In the genomic region with DNA sequence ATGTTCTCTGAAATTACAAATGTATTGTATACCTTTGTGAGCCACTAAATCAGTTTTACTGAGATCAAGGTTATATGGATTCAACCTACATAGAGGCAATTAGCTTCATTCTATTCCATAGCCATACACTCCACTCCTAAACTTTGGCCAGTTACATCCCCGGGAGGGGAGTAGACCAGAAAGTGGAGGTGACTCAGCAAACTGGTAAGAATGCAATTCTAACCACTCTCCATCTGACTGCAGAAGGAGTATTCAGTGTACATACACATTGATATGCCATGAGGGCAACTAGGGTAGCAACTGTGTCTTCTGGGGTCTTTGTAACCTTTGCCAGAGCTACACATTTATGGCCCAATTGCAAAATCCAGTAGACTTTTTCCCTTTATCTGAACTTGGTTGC, we compare ENCODE assay signal across 34 cellular contexts. TPM values are rescaled to one million over a fixed set of nuclear protein-coding genes. Genes with fewer than 3 reads are reported as not detected.
A peak's percentile ranks its signal among the peaks of the same experiment; 100 is the strongest.
DNase-seq lines count a peak whose midpoint lies in the region; ATAC-seq and TF ChIP-seq lines count a peak whose summit lies in the region.
"Had no signal": no experiment of that assay in that cellular context is flagged by ENCODE, and none has a peak within 500 bp of the region (broad histone marks: within the 10 kb centered on the region; RNA-seq: fewer than 3 reads in every experiment).

No MANE protein-coding gene starts in this region.

- no peaks in the 10 kb centered on the region; the same call in none of the 2 replicates for H3K36me3 ChIP-seq in IMR-90 (ENCODE audit: control insufficient read depth, insufficient read depth, low read length)
- peaks cover 4% of the 10 kb centered on the region for H3K36me3 ChIP-seq in osteoblast (ENCODE audit: insufficient read depth, low read length)
- H3K36me3 ChIP-seq: neural progenitor cell, thoracic aorta, uterus had no signal

- TF ChIP-seq CTCF in IMR-90 (conservative IDR thresholded peaks at IDR 0.05; ENCODE audit: low read depth, low read length) (no peak), osteoblast (IDR thresholded peaks at IDR 0.05; ENCODE audit: extremely low read depth, low read depth, low read length) (no peak)

- no peak; the same call in 1 of the 2 replicates for ATAC-seq in IMR-90 (ENCODE audit: low read depth)
- no peak for ATAC-seq in GM21367 (IDR thresholded peaks at IDR 0.05; ENCODE audit: unreplicated experiment)
- ATAC-seq in HG03039 (IDR thresholded peaks at IDR 0.05; ENCODE audit: unreplicated experiment): no peak
- ATAC-seq: effector memory CD8-positive, alpha-beta T cell; left ventricle myocardium superior; right cardiac atrium; stimulated activated naive CD8-positive, alpha-beta T cell treated with anti-CD3 and anti-CD28 coated beads, Interleukin-15, amount 100 ng/mL, for 72 hours had no signal

- H3K9ac ChIP-seq in IMR-90 (ENCODE audit: low read depth, low read length): no peak overlapping the region
- H3K9ac ChIP-seq: neural progenitor cell, parathyroid adenoma had no signal

- intact Hi-C loops in IMR-90 (cut with micrococcal nuclease): no loop called here

- H2BK5ac ChIP-seq in IMR-90 (ENCODE audit: low read depth, low read length, poor library complexity, severe bottlenecking): no peak overlapping the region

- no peak for TF ChIP-seq RAD21 in IMR-90 (IDR thresholded peaks at IDR 0.05; ENCODE audit: low read length)

- H3K9me3 ChIP-seq in IMR-90 (ENCODE audit: control insufficient read depth, insufficient read depth, low read length): no peaks in the 10 kb centered on the region
- H3K9me3 ChIP-seq in osteoblast (ENCODE audit: low read depth, low read length): no peaks in the 10 kb centered on the region
- H3K9me3 ChIP-seq: SJSA1, thoracic aorta, uterus had no signal

- no peak overlapping the region for H2BK20ac ChIP-seq in IMR-90 (ENCODE audit: low read depth, low read length)

- H4K20me1 ChIP-seq in IMR-90 (ENCODE audit: insufficient read depth, low read length) (0 out of 2 replicates have a peak, but pooled peaks cover 4% of the 10 kb centered on the region), osteoblast (ENCODE audit: insufficient read depth, low read length) (peaks cover under 1% of the 10 kb centered on the region)

- H2BK120ac ChIP-seq in IMR-90 (ENCODE audit: low read depth, low read length): no peak overlapping the region

- no CpG with 5 or more reads among the region's 1 CpG for WGBS in IMR-90 (ENCODE audit: extremely low coverage in 2 of 2, insufficient read length in 1 of 2), 2 experiments

- peaks cover 3% of the 10 kb centered on the region; the same call in 1 of the 2 replicates for H3K9me1 ChIP-seq in IMR-90 (ENCODE audit: insufficient read depth, low read length)

- H2AK9ac ChIP-seq in IMR-90 (replicated peaks; ENCODE audit: low read depth, low read length, poor library complexity): no peak overlapping the region

- no peak overlapping the region for H4K8ac ChIP-seq in IMR-90 (ENCODE audit: low read depth in 2 of 2, low read length in 2 of 2)

- no peak overlapping the region for H4K5ac ChIP-seq in IMR-90 (ENCODE audit: low read depth, low read length)

- H3K27me3 ChIP-seq in IMR-90 (ENCODE audit: control insufficient read depth, insufficient read depth, low read length) (no peaks in the 10 kb centered on the region), osteoblast (ENCODE audit: insufficient read depth, low read length) (no peaks in the 10 kb centered on the region)
- H3K27me3 ChIP-seq: neural progenitor cell, SJSA1, uterus had no signal

- BruUV-seq in IMR-90 (replicated peaks; lab: Mats Ljungman, UMichigan): no TSS peak

- CTCF ChIA-PET in IMR-90 (lab: Yijun Ruan, JAX): no interaction called here

- H4K91ac ChIP-seq in IMR-90 (ENCODE audit: insufficient read depth, low read depth, low read length): no peak overlapping the region

- DNase-seq in AG20443 (ENCODE audit: low spot score): peak; percentile 17
- DNase-seq in IMR-90: peak; percentile 34
- peak; percentile 27 for DNase-seq in amniotic epithelial cell (ENCODE audit: low read depth)
- peak; percentile 77 for DNase-seq in osteoblast (ENCODE audit: insufficient read length, low spot score, missing footprints)
- no peak for DNase-seq in activated naive CD4-positive, alpha-beta T cell treated with Interleukin-2 at 50 U/mL for 16 hours
- DNase-seq: activated CD4-positive, alpha-beta T cell treated with anti-CD3 and anti-CD28 coated beads, Interleukin-2, amount 50 U/mL, for 1 hour; activated CD4-positive, CD25-positive, alpha-beta regulatory T cell; activated gamma-delta T cell; activated T-cell treated with anti-CD3 and anti-CD28 coated beads, Interleukin-2, amount 50 U/mL, for 24 hours; Calu3; DMS79; effector memory CD8-positive, alpha-beta T cell; H9; islet precursor cell; left ventricle myocardium superior; MV-4-11; NCI-H146; NCI-H2107; NCI-H446 treated with DMSO at 0.1 percent for 48 hours; NCI-H774; right cardiac atrium; RPMI8226; stimulated activated CD4-positive, alpha-beta T cell treated with anti-CD3 and anti-CD28 coated beads, Interleukin-1b, Interleukin-23, amount 100 ng/mL, for 48 hours; stimulated activated CD8-positive, alpha-beta memory T cell treated with anti-CD3 and anti-CD28 coated beads, Interleukin-4, amount 100 ng/mL, for 48 hours; stimulated activated naive CD8-positive, alpha-beta T cell treated with anti-CD3 and anti-CD28 coated beads, Interleukin-15, amount 100 ng/mL, for 72 hours; T1000; uterus had no signal

- no peak overlapping the region for H3K23ac ChIP-seq in IMR-90 (ENCODE audit: low read depth, low read length)

- peaks cover 0 to 15% of the 10 kb centered on the region in 2 experiments; a peak in 3 of 4 replicates for H3K79me1 ChIP-seq in IMR-90 (ENCODE audit: low read depth in 1 of 2, low read length in 2 of 2)

- H3K27ac ChIP-seq in IMR-90 (ENCODE audit: insufficient read depth, low read length) (no peak overlapping the region), osteoblast (ENCODE audit: low read depth, low read length) (peak overlapping the region; percentile 4)
- H3K27ac ChIP-seq: C4-2B, neural progenitor cell, parathyroid adenoma, SJSA1, thoracic aorta, uterus had no signal

- H2BK15ac ChIP-seq in IMR-90 (ENCODE audit: low read depth, low read length): no peak overlapping the region

- H2AFZ ChIP-seq in IMR-90 (replicated peaks; ENCODE audit: low read length, poor library complexity) (no peak overlapping the region), osteoblast (ENCODE audit: low read length) (no peak overlapping the region)
- H2AFZ ChIP-seq: neural progenitor cell, parathyroid adenoma had no signal

- H3K4me3 ChIP-seq in IMR-90 (ENCODE audit: insufficient read depth, low read depth, low read length): no peak overlapping the region
- H3K4me3 ChIP-seq in osteoblast (ENCODE audit: insufficient read depth, low read length): no peak overlapping the region
- H3K4me3 ChIP-seq: neural progenitor cell, SJSA1, thoracic aorta, uterus had no signal

- H3K4ac ChIP-seq in IMR-90 (ENCODE audit: low read depth, low read length): no peak overlapping the region

- no peak for TF ChIP-seq POLR2A in IMR-90 (IDR thresholded peaks at IDR 0.05; ENCODE audit: low read depth, low read length)

- dilution Hi-C loops in IMR-90 (cut with HindIII; ENCODE audit: low sequenced_read_pairs, unreplicated experiment): no loop called here

- H3K4me2 ChIP-seq in IMR-90 (ENCODE audit: low read depth, low read length): no peak overlapping the region
- no peak overlapping the region for H3K4me2 ChIP-seq in osteoblast (ENCODE audit: insufficient read depth, low read length)
- H3K4me2 ChIP-seq: neural progenitor cell had no signal

- H3K79me2 ChIP-seq in osteoblast (ENCODE audit: insufficient read depth, low read length): peaks cover 36% of the 10 kb centered on the region
- H3K79me2 ChIP-seq: parathyroid adenoma had no signal

- H3K56ac ChIP-seq in IMR-90 (ENCODE audit: extremely low read depth, insufficient read depth, low read length): no peak overlapping the region

- POLR2A ChIA-PET in IMR-90 (lab: Charles Lee; ENCODE audit: unreplicated experiment): no interaction called here

- no peaks in the 10 kb centered on the region for H3K4me1 ChIP-seq in IMR-90 (ENCODE audit: control insufficient read depth, insufficient read depth, low read length)
- H3K4me1 ChIP-seq in osteoblast (ENCODE audit: insufficient read depth, low read length): peaks cover 23% of the 10 kb centered on the region
- H3K4me1 ChIP-seq: neural progenitor cell, parathyroid adenoma, uterus had no signal

- H2AK5ac ChIP-seq in IMR-90 (ENCODE audit: low read depth, low read length): no peak overlapping the region

- in situ Hi-C loops in IMR-90 (cut with MboI; ENCODE audit: low sequenced_read_pairs): no loop called here

- no peak overlapping the region for H3K18ac ChIP-seq in IMR-90 (ENCODE audit: low read depth, low read length)

- H3K14ac ChIP-seq in IMR-90 (replicated peaks; ENCODE audit: low read depth, low read length): no peak overlapping the region

TF ChIP-seq in IMR-90, 13 proteins besides CTCF, POLR2A, EP300 and RAD21:
- TF ChIP-seq CHD1 (IDR thresholded peaks at IDR 0.05; ENCODE audit: low read depth, low read length) (no peak), NFE2L2 (IDR thresholded peaks at IDR 0.05; ENCODE audit: low read depth, low read length) (peak; percentile 65)

RNA-seq across cellular contexts. Expression of gene SLC25A43, which starts 7.6 kb away (rescaled TPM):
- total RNA-seq in IMR-90 (2012; rRNA removed) (12.2 and 12.5 TPM in 2 replicates), osteoblast (23.5 and 24.8 TPM in 2 replicates)
- 10.3 and 12.3 TPM in 2 replicates for polyA plus RNA-seq in IMR-90 (2012; rRNA removed)
- 8.3 and 8.5 TPM in 2 replicates for polyA plus RNA-seq in IMR-90 (2012; cell fraction: cytosol; rRNA removed)
- 3.6 and 8.0 TPM in 2 replicates for polyA plus RNA-seq in IMR-90 (2012; cell fraction: nucleus; rRNA removed; ENCODE audit: low replicate concordance)
